In genomic region chr10:61869276-61869675, GRCh38 we compare ENCODE assay signal across 17 cellular contexts. TPM values are rescaled to one million over a fixed set of nuclear protein-coding genes. Genes with fewer than 3 reads are reported as not detected.
DNase-seq lines count a peak whose midpoint lies in the region; FAIRE-seq and TF ChIP-seq lines count a peak whose summit lies in the region.
"Had no signal": no experiment of that assay in that cellular context is flagged by ENCODE, and none has a peak within 500 bp of the region (broad histone marks: within the 10 kb centered on the region; RNA-seq: fewer than 3 reads in every experiment).

No MANE protein-coding gene starts in this region.

- H3K36me3 ChIP-seq in mammary epithelial cell (ENCODE audit: insufficient read depth, low read length) (no peaks in the 10 kb centered on the region), breast epithelium (no peaks in the 10 kb centered on the region), colonic mucosa (no peaks in the 10 kb centered on the region), muscle layer of duodenum (ENCODE audit: control insufficient read depth in 1 of 2, insufficient read depth in 2 of 2, low read length in 2 of 2) (no peaks in the 10 kb centered on the region), uterus (no peaks in the 10 kb centered on the region), small intestine (ENCODE audit: control insufficient read depth in 2 of 2, insufficient read depth in 2 of 2, low read length in 2 of 2) (no peaks in the 10 kb centered on the region)
- H3K36me3 ChIP-seq: spleen had no signal

- H3K4me2 ChIP-seq in mammary epithelial cell (ENCODE audit: insufficient read depth, low read depth, low read length), result no peak overlapping the region

- FAIRE-seq in small intestine (lab: Jason Lieb, UNC), result no peak
- FAIRE-seq: GM12892, TTC549 had no signal

- no peaks in the 10 kb centered on the region for H3K79me2 ChIP-seq in mammary epithelial cell (ENCODE audit: insufficient read depth, low read length)

- H3K9me3 ChIP-seq in mammary epithelial cell (replicated peaks; ENCODE audit: insufficient read depth, low read length), result no peaks in the 10 kb centered on the region
- no peaks in the 10 kb centered on the region for H3K9me3 ChIP-seq in breast epithelium
- no peaks in the 10 kb centered on the region for H3K9me3 ChIP-seq in colonic mucosa
- no peaks in the 10 kb centered on the region for H3K9me3 ChIP-seq in muscle layer of duodenum (ENCODE audit: control insufficient read depth in 1 of 2, low read length in 2 of 2)
- H3K9me3 ChIP-seq in uterus, result no peaks in the 10 kb centered on the region
- H3K9me3 ChIP-seq in small intestine (ENCODE audit: control insufficient read depth, low read depth), result no peaks in the 10 kb centered on the region
- H3K9me3 ChIP-seq: spleen had no signal

- 80% methylated on average over 2 of the region's 2 CpGs for WGBS in mammary epithelial cell (ENCODE audit: low coverage, missing lambda C conversion rate)
- 75 to 95% (median 85%) methylated on average over 2 of the region's 2 CpGs for WGBS in small intestine, 3 donors

- H3K4me3 ChIP-seq in mammary epithelial cell (replicated peaks in 1 of 3; ENCODE audit: insufficient read depth in 1 of 3, low read depth in 2 of 3, low read length in 3 of 3) (no peak overlapping the region), breast epithelium (no peak overlapping the region), colonic mucosa (peak overlapping the region; percentile 1), muscle layer of duodenum (ENCODE audit: low read depth in 1 of 2, low read length in 2 of 2) (peak overlapping the region; percentile 9 to 17), uterus (no peak overlapping the region), small intestine (ENCODE audit: low read depth in 1 of 2, low read length in 2 of 2) (no peak overlapping the region)
- H3K4me3 ChIP-seq: spleen had no signal

- TF ChIP-seq CTCF in mammary epithelial cell (conservative IDR thresholded peaks at IDR 0.05 in 1 of 2, IDR thresholded peaks at IDR 0.05 in 1 of 2; ENCODE audit: extremely low read depth in 1 of 2, insufficient read depth in 1 of 2, low read depth in 1 of 2, low read length in 2 of 2) (no peak), breast epithelium (IDR thresholded peaks at IDR 0.05) (no peak), colonic mucosa (IDR thresholded peaks at IDR 0.05) (no peak), uterus (IDR thresholded peaks at IDR 0.05) (no peak)

- DNase-seq in mammary epithelial cell (no peak), breast epithelium (ENCODE audit: low spot score in 2 of 2) (no peak), colonic mucosa (no peak), uterus (no peak), kidney tubule cell (ENCODE audit: low spot score) (no peak), NCI-H2081 treated with DMSO at 0.1 percent for 48 hours (lab: John Stamatoyannopoulos, UW) (no peak), small intestine (no peak)
- DNase-seq: activated CD4-positive, alpha-beta T cell treated with anti-CD3 and anti-CD28 coated beads, Interleukin-2, amount 10 ng/mL, durations not matched to agents 24 days and 14 days; activated effector memory CD4-positive, alpha-beta T cell treated with Interleukin-2 at 50 U/mL for 16 hours; hypothalamus; NCI-H1417; NCI-H82; nucleus accumbens; spleen had no signal

- dilution Hi-C loops in mammary epithelial cell (cut with HindIII; ENCODE audit: low sequenced_read_pairs), result no loop called here

- TF ChIP-seq POLR2A in breast epithelium (IDR thresholded peaks at IDR 0.05), result no peak
- TF ChIP-seq POLR2A in uterus (IDR thresholded peaks at IDR 0.05), result no peak

- H3K27me3 ChIP-seq in mammary epithelial cell (ENCODE audit: insufficient read depth, low read length) (no peaks in the 10 kb centered on the region), breast epithelium (no peaks in the 10 kb centered on the region), colonic mucosa (no peaks in the 10 kb centered on the region), muscle layer of duodenum (ENCODE audit: low read depth, low read length) (no peaks in the 10 kb centered on the region), uterus (no peaks in the 10 kb centered on the region), small intestine (ENCODE audit: control insufficient read depth in 2 of 2, insufficient read depth in 2 of 2, low read length in 2 of 2) (no peaks in the 10 kb centered on the region)
- H3K27me3 ChIP-seq: spleen had no signal

- H3K9ac ChIP-seq in mammary epithelial cell (ENCODE audit: insufficient read depth, low read length) (no peak overlapping the region), colonic mucosa (ENCODE audit: low read depth in 2 of 2, low read length in 2 of 2) (peak overlapping the region; percentile 36 to 68)

- no TSS peak for BruUV-seq in mammary epithelial cell (replicated peaks; lab: Mats Ljungman, UMichigan)

- peak overlapping the region; percentile 30 for H2AFZ ChIP-seq in mammary epithelial cell (ENCODE audit: low read depth, low read length)

- H3K27ac ChIP-seq in mammary epithelial cell (ENCODE audit: insufficient read depth, low read depth, low read length) (no peak overlapping the region), breast epithelium (no peak overlapping the region), colonic mucosa (peak overlapping the region; percentile 45), muscle layer of duodenum (ENCODE audit: low read length) (no peak overlapping the region), uterus (peak overlapping the region; percentile 54 to 67), small intestine (ENCODE audit: low read depth in 1 of 2, low read length in 1 of 2) (no peak overlapping the region)

- in situ Hi-C loops in mammary epithelial cell (cut with MboI; ENCODE audit: low sequenced_read_pairs in 2 of 2), result no loop called here

- CTCF ChIA-PET in mammary epithelial cell (lab: Charles Lee; ENCODE audit: low non-redundant PET), result no interaction called here

- H4K20me1 ChIP-seq in mammary epithelial cell (ENCODE audit: insufficient read depth, low read length), result no peaks in the 10 kb centered on the region

- H3K4me1 ChIP-seq in mammary epithelial cell (ENCODE audit: insufficient read depth, low read length), result peaks cover 7% of the 10 kb centered on the region
- no peaks in the 10 kb centered on the region for H3K4me1 ChIP-seq in breast epithelium
- no peaks in the 10 kb centered on the region for H3K4me1 ChIP-seq in colonic mucosa
- H3K4me1 ChIP-seq in muscle layer of duodenum (ENCODE audit: control insufficient read depth in 1 of 2, insufficient read depth in 2 of 2, low read length in 2 of 2), result peaks cover 4 to 13% of the 10 kb centered on the region in 2 donors
- H3K4me1 ChIP-seq in uterus, result peaks cover 0 to 9% of the 10 kb centered on the region in 2 donors
- peaks cover 0 to 3% of the 10 kb centered on the region in 2 donors for H3K4me1 ChIP-seq in small intestine (ENCODE audit: control insufficient read depth in 2 of 2, insufficient read depth in 1 of 2, low read depth in 1 of 2, low read length in 1 of 2)

- intact Hi-C loops in mammary epithelial cell (cut with micrococcal nuclease), result no loop called here
- intact Hi-C loops in breast epithelium (cut with DNase I; ENCODE audit: low total_unique reads), result no loop called here
- intact Hi-C loops in colonic mucosa (cut with DNase I), result no loop called here
- intact Hi-C loops in uterus (cut with DNase I; ENCODE audit: low total_unique reads), result no loop called here

RNA-seq across cellular contexts. Expression of gene ARID5B, which starts 32.2 kb away (rescaled TPM):
- total RNA-seq in mammary epithelial cell, result 10 to 100 TPM; 13.8 to 33.5 TPM
- polyA plus RNA-seq in mammary epithelial cell, result 4.0 TPM
- polyA minus RNA-seq in mammary epithelial cell, result 19.7 TPM
- 100 to 1,000 TPM in 2 of 3 donors, 10 to 100 TPM in 1; 89.5 to 166 (median 125) TPM for total RNA-seq in breast epithelium
- 10 to 100 TPM; 18.8 to 27.2 TPM for total RNA-seq in colonic mucosa
- total RNA-seq in uterus, result 10 to 100 TPM; 38.7 to 64.1 (median 56.6) TPM
- polyA plus RNA-seq in small intestine, result 10 to 100 TPM in 1 of 3 donors, 1 to 10 TPM in 2; 1.1 to 12.1 (median 1.4) TPM

Comparison
In these comparisons a context has a peak if more than half of its experiments do, and no peak if none do; other contexts are left out.
1. H3K27ac ChIP-seq: peak in colonic mucosa (single experiment) and uterus (2 of 2); none in mammary epithelial cell (single experiment), breast epithelium (0 of 2), muscle layer of duodenum (single experiment) and small intestine (0 of 2).
2. H3K4me3 ChIP-seq: peak in colonic mucosa (single experiment) and muscle layer of duodenum (2 of 2); none in mammary epithelial cell (0 of 3), breast epithelium (0 of 3), uterus (0 of 2) and small intestine (0 of 2).